In genomic region chr2:39606585-39606984, GRCh38 we compare ENCODE assay signal across 37 cellular contexts. TPM values are rescaled to one million over a fixed set of nuclear protein-coding genes. Genes with fewer than 3 reads are reported as not detected.
A peak's percentile ranks its signal among the peaks of the same experiment; 100 is the strongest.
DNase-seq lines count a peak whose midpoint lies in the region; ATAC-seq, FAIRE-seq and TF ChIP-seq lines count a peak whose summit lies in the region.
"Had no signal": no experiment of that assay in that cellular context is flagged by ENCODE, and none has a peak within 500 bp of the region (broad histone marks: within the 10 kb centered on the region; RNA-seq: fewer than 3 reads in every experiment).

No MANE protein-coding gene starts in this region.

- no peaks in the 10 kb centered on the region for H3K36me3 ChIP-seq in PC-3 (ENCODE audit: low read depth, low read length)
- H3K36me3 ChIP-seq: breast epithelium, gastrocnemius medialis, Peyer's patch, prostate gland had no signal

- no peak for ATAC-seq in PC-3
- no peak for ATAC-seq in HG02759 (IDR thresholded peaks at IDR 0.05; ENCODE audit: unreplicated experiment)
- ATAC-seq in GM21423 (IDR thresholded peaks at IDR 0.05; ENCODE audit: unreplicated experiment): no peak
- ATAC-seq: activated CD4-positive, alpha-beta T cell treated with anti-CD3 and anti-CD28 coated beads for 36 hours; activated CD8-positive, alpha-beta T cell treated with anti-CD3 and anti-CD28 coated beads, Interleukin-2, amount 10 ng/mL, durations not matched to agents 7 days and 5 days; activated T-helper 17 cell treated with anti-CD3 and anti-CD28 coated beads, Interleukin-2, amount 50 U/mL, for 72 hours; gastrocnemius medialis; GM12878; left ventricle myocardium superior; naive thymus-derived CD4-positive, alpha-beta T cell; sciatic nerve; stimulated activated effector memory CD8-positive, alpha-beta T cell treated with anti-CD3 and anti-CD28 coated beads, Interleukin-12 subunit alpha, Interleukin-12 subunit beta, amount 100 ng/mL, for 72 hours had no signal

- H2AFZ ChIP-seq in PC-3 (ENCODE audit: low read length): 0 out of 2 replicates have a peak overlapping the region, but pooled peaks have one; percentile 5
- H2AFZ ChIP-seq: hepatocyte had no signal

- H4K20me1 ChIP-seq in PC-3 (ENCODE audit: low read length): no peaks in the 10 kb centered on the region

- no peaks in the 10 kb centered on the region for H3F3A ChIP-seq in PC-3 (ENCODE audit: low read length, unreplicated experiment)

- H3K27me3 ChIP-seq in PC-3 (ENCODE audit: low read length): no peaks in the 10 kb centered on the region
- H3K27me3 ChIP-seq: breast epithelium, gastrocnemius medialis, hepatocyte, Peyer's patch had no signal

- BruUV-seq in PC-3 (replicated peaks; lab: Mats Ljungman, UMichigan): no TSS peak

- no peaks in the 10 kb centered on the region for H3K79me2 ChIP-seq in PC-3 (ENCODE audit: low read length)
- H3K79me2 ChIP-seq: hepatocyte had no signal

- CTCF ChIA-PET in PC-3 (lab: Charles Lee): no interaction called here

- POLR2A ChIA-PET in PC-3 (lab: Charles Lee; ENCODE audit: unreplicated experiment): no interaction called here

- H3K4me3 ChIP-seq in PC-3 (ENCODE audit: low read length) (no peak overlapping the region), epithelial cell of proximal tubule (ENCODE audit: low read depth, low read length) (no peak overlapping the region)
- H3K4me3 ChIP-seq: breast epithelium, gastrocnemius medialis, GM12878, hepatocyte, Peyer's patch, prostate gland had no signal

- intact Hi-C loops in PC-3 (cut with micrococcal nuclease): no loop called here

- no peak for TF ChIP-seq CTCF in PC-3 (conservative IDR thresholded peaks at IDR 0.05; ENCODE audit: low read depth, low read length)
- TF ChIP-seq CTCF in epithelial cell of proximal tubule (conservative IDR thresholded peaks at IDR 0.05; ENCODE audit: low read depth, low read length): no peak

- H3K9me2 ChIP-seq in PC-3 (replicated peaks; ENCODE audit: low read length): no peaks in the 10 kb centered on the region

- H3K9me3 ChIP-seq in PC-3 (ENCODE audit: low read length): no peaks in the 10 kb centered on the region
- H3K9me3 ChIP-seq: breast epithelium, gastrocnemius medialis, Peyer's patch, prostate gland had no signal

- peak; percentile 36 for DNase-seq in ELF-1 (ENCODE audit: low read depth, low spot score)
- no peak for DNase-seq in PC-3
- peak; percentile 29 for DNase-seq in epithelial cell of proximal tubule (ENCODE audit: low read depth)
- peak; percentile 78 for DNase-seq in myocyte (ENCODE audit: low read depth)
- no peak for DNase-seq in substantia nigra (lab: John Stamatoyannopoulos, UW)
- no peak for DNase-seq in GM19239 (ENCODE audit: insufficient read length, low spot score)
- DNase-seq: activated CD4-positive, alpha-beta T cell treated with anti-CD3 and anti-CD28 coated beads for 36 hours; activated CD8-positive, alpha-beta T cell treated with anti-CD3 and anti-CD28 coated beads, Interleukin-2, amount 10 ng/mL, durations not matched to agents 7 days and 5 days; activated naive CD4-positive, alpha-beta T cell treated with anti-CD3 and anti-CD28 coated beads, Interleukin-2, amount 50 U/mL, for 16 hours; CD4-positive, alpha-beta T cell; gastrocnemius medialis; H7; Karpas-422; left ventricle myocardium superior; MV-4-11; naive thymus-derived CD4-positive, alpha-beta T cell; NCI-H1436 treated with DMSO at 0.1 percent for 48 hours; NCI-H2107; NCI-H345; nucleus accumbens; Peyer's patch; SHP77; stimulated activated CD4-positive, alpha-beta T cell treated with anti-CD3 and anti-CD28 coated beads, Interleukin-4, amount 100 ng/mL, for 24 hours had no signal

- H3K4me1 ChIP-seq in PC-3 (ENCODE audit: insufficient read depth, low read length): no peaks in the 10 kb centered on the region
- H3K4me1 ChIP-seq: breast epithelium, Peyer's patch, prostate gland had no signal

- H3K27ac ChIP-seq in PC-3 (ENCODE audit: low read length) (no peak overlapping the region), substantia nigra (ENCODE audit: low read depth, low read length, poor library complexity, severe bottlenecking) (no peak overlapping the region)
- H3K27ac ChIP-seq: breast epithelium, gastrocnemius medialis, hepatocyte, HL-60, Peyer's patch, prostate gland had no signal

- no peak overlapping the region for H3K9ac ChIP-seq in PC-3 (ENCODE audit: low read length)

- FAIRE-seq in GM19239 (lab: Jason Lieb, UNC): no peak
- FAIRE-seq: A204.1, D721Med, endothelial cell of umbilical vein had no signal

- H3K4me2 ChIP-seq in PC-3 (ENCODE audit: low read length): no peak overlapping the region
- H3K4me2 ChIP-seq: hepatocyte had no signal

RNA-seq across cellular contexts. Expression of gene TMEM178A, which starts 59.1 kb away (rescaled TPM):
- total RNA-seq in PC-3 (2014; rRNA removed) (0.33 TPM in 1 of 2 replicates, not detected in the other), epithelial cell of proximal tubule (2.8 and 2.9 TPM in 2 replicates), myocyte (2.0 and 5.3 TPM in 2 replicates)
- 5.4 TPM for polyA plus RNA-seq in myocyte (2012)
- total RNA-seq: activated CD8-positive, alpha-beta T cell treated with anti-CD3 and anti-CD28 coated beads, Interleukin-2, amount 10 ng/mL, durations not matched to agents 7 days and 5 days; GM12878; T-helper 2 cell treated with Interferon-gamma antibody and Interleukin-4, amounts not matched to agents 100 ng/mL and 5 ng/mL, for 36 hours had no signal
- polyA plus RNA-seq: GM12878; naive thymus-derived CD4-positive, alpha-beta T cell had no signal

Comparison
In these comparisons a context has a peak if more than half of its experiments do, and no peak if none do; other contexts are left out.
1. DNase-seq: peak in ELF-1 (single experiment), epithelial cell of proximal tubule (single experiment) and myocyte (single experiment); none in PC-3 (single experiment), substantia nigra (0 of 49) and GM19239 (single experiment).